ENCODE assay signal across 11 cellular contexts in the genomic region with DNA sequence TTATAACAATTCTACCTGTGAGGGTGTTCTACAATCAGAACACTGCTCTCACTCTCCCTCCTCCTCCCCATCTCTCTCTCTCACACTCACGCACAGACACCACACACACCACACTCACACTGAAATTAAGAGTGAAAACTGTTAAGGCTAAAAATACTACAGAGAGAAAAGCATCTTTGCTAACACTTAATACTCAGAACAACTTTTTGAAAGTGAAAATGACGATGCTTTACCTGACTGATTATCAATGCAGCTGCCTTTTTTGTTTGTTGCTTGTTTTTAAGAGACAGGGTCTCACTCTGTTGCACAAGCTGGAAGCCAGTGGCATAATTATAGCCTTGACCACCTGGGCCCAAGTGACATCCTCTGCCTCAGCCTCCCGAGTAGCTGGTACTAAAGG.
DNase-seq lines count a peak whose midpoint lies in the region; ATAC-seq and TF ChIP-seq lines count a peak whose summit lies in the region.
"Had no signal": no experiment of that assay in that cellular context is flagged by ENCODE, and none has a peak within 500 bp of the region (broad histone marks: within the 10 kb centered on the region; RNA-seq: fewer than 3 reads in every experiment).

No MANE protein-coding gene starts in this region.

- no peak overlapping the region for H3K56ac ChIP-seq in mesendoderm (ENCODE audit: low read length)

- TF ChIP-seq CTCF in Calu3 (IDR thresholded peaks at IDR 0.05; ENCODE audit: unreplicated experiment), result no peak
- TF ChIP-seq CTCF in PC-9 (conservative IDR thresholded peaks at IDR 0.05), result no peak

- no peak overlapping the region for H4K5ac ChIP-seq in mesendoderm (ENCODE audit: low read length)

- intact Hi-C loops in Calu3 (cut with micrococcal nuclease; ENCODE audit: unreplicated experiment), result loop anchor here (5.0 kb wide), 1 partner anchor 35 kb away; no protein-coding TSS in a partner anchor
- intact Hi-C loops in PC-9 (cut with micrococcal nuclease; ENCODE audit: unreplicated experiment), result no loop called here

- H3K9ac ChIP-seq in mesendoderm (ENCODE audit: low read length), result no peak overlapping the region

- no peak overlapping the region for H4K8ac ChIP-seq in mesendoderm (ENCODE audit: low read depth, low read length)

- no peak overlapping the region for H2AFZ ChIP-seq in PC-9

- H3K4me3 Mint-ChIP-seq in Calu3 (ENCODE audit: low read depth, unreplicated experiment), result no peak overlapping the region
- H3K4me3 Mint-ChIP-seq: activated naive CD8-positive, alpha-beta T cell; mesothelial cell of epicardium had no signal

- no peaks in the 10 kb centered on the region for H3K79me1 ChIP-seq in mesendoderm (ENCODE audit: low read length)

- no peak overlapping the region for H3K23ac ChIP-seq in mesendoderm (ENCODE audit: low read length)

- CTCF ChIA-PET in Calu3 (lab: Charles Lee) (interaction anchor here (0.6 kb wide), 1 partner anchor 16 kb away, joined by 4 read pairs; no protein-coding TSS in a partner anchor), PC-9 (lab: Charles Lee) (no interaction called here)

- H3F3A ChIP-seq in PC-9 (ENCODE audit: insufficient read depth, low read depth), result peaks cover 13% of the 10 kb centered on the region

- no peak for DNase-seq in Calu3
- DNase-seq in PC-9, result no peak
- no peak for DNase-seq in mesendoderm
- no peak for DNase-seq in globus pallidus (ENCODE audit: low spot score)
- DNase-seq in hippocampal formation (lab: John Stamatoyannopoulos, UW), result no peak
- DNase-seq in substantia nigra (lab: John Stamatoyannopoulos, UW), result no peak

- ATAC-seq in GM19438 (IDR thresholded peaks at IDR 0.05; ENCODE audit: low read depth, unreplicated experiment) (peak; percentile 60), HG02970 (IDR thresholded peaks at IDR 0.05; ENCODE audit: low FRiP score, unreplicated experiment) (peak; percentile 52)

- H3K27ac Mint-ChIP-seq in Calu3 (ENCODE audit: unreplicated experiment), result peak overlapping the region; percentile 15
- H3K27ac Mint-ChIP-seq: activated naive CD8-positive, alpha-beta T cell; mesothelial cell of epicardium had no signal

- H2AK5ac ChIP-seq in mesendoderm (ENCODE audit: low read length), result no peak overlapping the region

- H2BK5ac ChIP-seq in mesendoderm (ENCODE audit: low read length), result no peak overlapping the region

- no TSS peak for BruUV-seq in Calu3 (replicated peaks; lab: Mats Ljungman, UMichigan)
- BruUV-seq in PC-9 (replicated peaks; lab: Mats Ljungman, UMichigan), result no TSS peak

- no peaks in the 10 kb centered on the region for H3K9me3 Mint-ChIP-seq in Calu3 (ENCODE audit: low read depth, unreplicated experiment)
- H3K9me3 Mint-ChIP-seq: mesothelial cell of epicardium had no signal

- H2BK15ac ChIP-seq in mesendoderm (replicated peaks; ENCODE audit: low read depth), result no peak overlapping the region

- H2BK120ac ChIP-seq in mesendoderm (ENCODE audit: low read depth, low read length), result no peak overlapping the region

- H3K4me1 ChIP-seq in PC-9 (replicated peaks; ENCODE audit: insufficient read depth) (peaks cover 39% of the 10 kb centered on the region), mesendoderm (ENCODE audit: control insufficient read depth, low read depth, low read length) (peaks cover 4% of the 10 kb centered on the region)
- H3K4me1 ChIP-seq: HAP-1 had no signal

- no peak overlapping the region for H3K4ac ChIP-seq in mesendoderm (ENCODE audit: low read depth, low read length)

- no peaks in the 10 kb centered on the region for H3K27me3 Mint-ChIP-seq in Calu3 (ENCODE audit: unreplicated experiment)

- H3K9me3 ChIP-seq in PC-9 (ENCODE audit: insufficient read depth, low read depth), result no peaks in the 10 kb centered on the region
- H3K9me3 ChIP-seq: HAP-1 had no signal

- H3K79me2 ChIP-seq in PC-9 (ENCODE audit: low read depth) (no peaks in the 10 kb centered on the region), mesendoderm (ENCODE audit: control insufficient read depth, insufficient read depth, low read length) (no peaks in the 10 kb centered on the region)

- no peaks in the 10 kb centered on the region for H3K27me3 ChIP-seq in PC-9 (ENCODE audit: insufficient read depth, low read depth)
- H3K27me3 ChIP-seq in mesendoderm (ENCODE audit: insufficient read depth, low read length, poor library complexity), result no peaks in the 10 kb centered on the region

- no CpG with 5 or more reads among the region's 3 CpGs for WGBS in mesendoderm (ENCODE audit: extremely low coverage, insufficient coverage, low lambda C conversion rate)

- H3K4me2 ChIP-seq in PC-9 (peak overlapping the region; percentile 7; the same call in 1 of the 2 replicates), mesendoderm (ENCODE audit: low read length) (no peak overlapping the region)

- POLR2A ChIA-PET in PC-9 (lab: Charles Lee; ENCODE audit: unreplicated experiment), result no interaction called here

- H3K27ac ChIP-seq in PC-9 (peak overlapping the region; percentile 92), mesendoderm (ENCODE audit: low read depth, low read length) (no peak overlapping the region), substantia nigra (ENCODE audit: low read depth, low read length, poor library complexity, severe bottlenecking) (no peak overlapping the region)

- H3K36me3 Mint-ChIP-seq in Calu3 (ENCODE audit: insufficient read depth, unreplicated experiment), result no peaks in the 10 kb centered on the region
- H3K36me3 Mint-ChIP-seq: activated naive CD8-positive, alpha-beta T cell; mesothelial cell of epicardium had no signal

- no peaks in the 10 kb centered on the region for H3K9me2 ChIP-seq in PC-9 (ENCODE audit: insufficient read depth)

- no peaks in the 10 kb centered on the region for H4K20me1 ChIP-seq in PC-9 (ENCODE audit: insufficient read depth)

- H3K36me3 ChIP-seq in PC-9 (ENCODE audit: low read depth), result no peaks in the 10 kb centered on the region
- no peaks in the 10 kb centered on the region for H3K36me3 ChIP-seq in mesendoderm (ENCODE audit: control insufficient read depth, insufficient read depth, low read length)
- H3K36me3 ChIP-seq: HAP-1 had no signal

- peaks cover 29% of the 10 kb centered on the region for H3K4me1 Mint-ChIP-seq in Calu3 (ENCODE audit: low read depth, unreplicated experiment)

- H3K4me3 ChIP-seq in PC-9, result no peak overlapping the region
- no peak overlapping the region for H3K4me3 ChIP-seq in mesendoderm (ENCODE audit: low read length)
- H3K4me3 ChIP-seq: HAP-1 had no signal

- no peak overlapping the region for H3K18ac ChIP-seq in mesendoderm (ENCODE audit: low read length)
